10 cellular contexts compared by ENCODE assay signal in the genomic region with DNA sequence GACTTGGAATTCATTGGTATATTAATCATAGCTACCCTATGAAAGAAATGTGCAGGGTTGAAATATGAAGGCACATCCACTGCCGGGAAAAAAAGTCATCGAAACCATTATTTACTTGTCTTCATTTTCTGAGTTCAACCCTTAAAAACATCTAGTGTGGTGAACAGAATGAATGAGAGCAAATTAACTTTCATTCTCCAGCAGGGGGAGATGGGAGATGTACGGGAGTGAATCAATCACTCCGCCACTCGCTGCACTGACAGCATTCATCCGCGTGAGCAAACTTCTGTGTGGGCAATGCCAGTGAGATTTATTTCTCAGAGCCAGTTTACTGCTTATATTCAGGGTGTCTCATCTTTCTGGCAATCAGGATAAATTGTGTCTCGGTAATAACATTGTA.
DNase-seq lines count a peak whose midpoint lies in the region; ATAC-seq and TF ChIP-seq lines count a peak whose summit lies in the region.
"Had no signal": no experiment of that assay in that cellular context is flagged by ENCODE, and none has a peak within 500 bp of the region (broad histone marks: within the 10 kb centered on the region; RNA-seq: fewer than 3 reads in every experiment).

No MANE protein-coding gene starts in this region.

- TF ChIP-seq CTCF in chondrocyte (IDR thresholded peaks at IDR 0.05) (peak; percentile 71), osteocyte (IDR thresholded peaks at IDR 0.05) (peak; percentile 49), heart left ventricle (IDR thresholded peaks at IDR 0.05) (no peak)

- H3K9me3 Mint-ChIP-seq in chondrocyte (ENCODE audit: low read depth) (peaks cover 13% of the 10 kb centered on the region), osteocyte (ENCODE audit: unreplicated experiment) (peaks cover 12% of the 10 kb centered on the region)

- H3K36me3 ChIP-seq in H7 (replicated peaks; ENCODE audit: control insufficient read depth, insufficient read depth, low read length) = no peaks in the 10 kb centered on the region
- H3K36me3 ChIP-seq in heart left ventricle = no peaks in the 10 kb centered on the region

- H3K4me1 Mint-ChIP-seq in chondrocyte (ENCODE audit: low read depth) (peaks cover 5% of the 10 kb centered on the region), osteocyte (ENCODE audit: unreplicated experiment) (peaks cover 11% of the 10 kb centered on the region)
- H3K4me1 Mint-ChIP-seq: activated B cell treated with CpG ODN at 0.5 μM for 24 hours had no signal

- TF ChIP-seq POLR2A in heart left ventricle (IDR thresholded peaks at IDR 0.05) = no peak

- H3K4me1 ChIP-seq in heart left ventricle = no peaks in the 10 kb centered on the region

- WGBS in heart left ventricle, 4 donors = 64 to 81% (median 76%) methylated on average over 8 of the region's 8 CpGs

- H3K4me3 ChIP-seq in H7 (ENCODE audit: insufficient read depth, low read depth, low read length) = no peak overlapping the region
- H3K4me3 ChIP-seq in heart left ventricle = no peak overlapping the region

- H3K4me3 Mint-ChIP-seq in chondrocyte (ENCODE audit: unreplicated experiment) = no peak overlapping the region
- no peak overlapping the region for H3K4me3 Mint-ChIP-seq in osteocyte (ENCODE audit: unreplicated experiment)
- H3K4me3 Mint-ChIP-seq: activated B cell treated with CpG ODN at 0.5 μM for 24 hours had no signal

- H3K9me3 ChIP-seq in heart left ventricle = no peaks in the 10 kb centered on the region

- no peak for ATAC-seq in GM19395 (IDR thresholded peaks at IDR 0.05; ENCODE audit: unreplicated experiment)
- ATAC-seq in heart left ventricle = no peak

- DNase-seq in H7 (peak; percentile 32), NCI-H1105 treated with DMSO at 0.1 percent for 48 hours (lab: John Stamatoyannopoulos, UW) (peak; percentile 28), chondrocyte (ENCODE audit: low spot score) (no peak), osteocyte (ENCODE audit: extremely low spot score, unreplicated experiment) (no peak), NCI-H2107 treated with DMSO at 0.1 percent for 48 hours (lab: John Stamatoyannopoulos, UW; ENCODE audit: unreplicated experiment) (no peak), heart left ventricle (no peak)
- DNase-seq: activated B cell treated with CpG ODN at 0.5 μM for 24 hours; cerebellar nuclear complex; NK-92 treated with Interleukin-12 subunit alpha and Interleukin-12 subunit beta, amount 100 ng/mL, for 24 hours had no signal

- H3K27me3 ChIP-seq in H7 (ENCODE audit: control insufficient read depth, insufficient read depth, low read length) (no peaks in the 10 kb centered on the region), heart left ventricle (no peaks in the 10 kb centered on the region)

- H3K27me3 Mint-ChIP-seq in chondrocyte (ENCODE audit: low read depth) (peaks cover 10% of the 10 kb centered on the region), osteocyte (ENCODE audit: unreplicated experiment) (peaks cover 7% of the 10 kb centered on the region)
- H3K27me3 Mint-ChIP-seq: activated B cell treated with CpG ODN at 0.5 μM for 24 hours had no signal

- H3K27ac Mint-ChIP-seq in chondrocyte (ENCODE audit: unreplicated experiment) (no peak overlapping the region), osteocyte (ENCODE audit: unreplicated experiment) (no peak overlapping the region)
- H3K27ac Mint-ChIP-seq: activated B cell treated with CpG ODN at 0.5 μM for 24 hours had no signal

- no peak overlapping the region for H3K27ac ChIP-seq in heart left ventricle

- intact Hi-C loops in heart left ventricle (cut with DNase I) = no loop called here

- H3K36me3 Mint-ChIP-seq in chondrocyte (ENCODE audit: low read depth) (no peaks in the 10 kb centered on the region), osteocyte (ENCODE audit: unreplicated experiment) (no peaks in the 10 kb centered on the region)

Comparison
In these comparisons a context has a peak if more than half of its experiments do, and no peak if none do; other contexts are left out.
1. DNase-seq: peak in H7 (single experiment) and NCI-H1105 treated with DMSO at 0.1 percent for 48 hours (single experiment); none in chondrocyte (single experiment), osteocyte (single experiment), NCI-H2107 treated with DMSO at 0.1 percent for 48 hours (single experiment) and heart left ventricle (0 of 5).
2. CTCF ChIP-seq: peak in chondrocyte (single experiment) and osteocyte (single experiment); none in heart left ventricle (0 of 12).